Comparison of ENCODE assay signal across 8 cellular contexts in genomic region chr18:813405-814071, GRCh38. TPM values are rescaled to one million over a fixed set of nuclear protein-coding genes. Genes with fewer than 3 reads are reported as not detected.
DNase-seq lines count a peak whose midpoint lies in the region; ATAC-seq and TF ChIP-seq lines count a peak whose summit lies in the region.

No MANE protein-coding gene starts in this region.

- peaks cover 0 to 18% (median 5%) of the 10 kb centered on the region in 4 donors for H3K4me1 ChIP-seq in tibial nerve

- intact Hi-C loops in lower leg skin (cut with DNase I; ENCODE audit: low total_unique reads), result no loop called here

- no peak for TF ChIP-seq EP300 in tibial nerve (IDR thresholded peaks at IDR 0.05)

- H3K36me3 Mint-ChIP-seq in activated naive CD4-positive, alpha-beta T cell treated with anti-CD3 and anti-CD28 coated beads, Interleukin-2, amount 50 U/mL, for 24 hours, result peaks cover 2% of the 10 kb centered on the region
- H3K36me3 Mint-ChIP-seq in activated CD8-positive, alpha-beta T cell treated with anti-CD3 and anti-CD28 coated beads, Interleukin-2, amount 10 ng/mL, durations not matched to agents 7 days and 5 days (ENCODE audit: low read depth), result peaks cover 19% of the 10 kb centered on the region

- no peaks in the 10 kb centered on the region for H3K36me3 ChIP-seq in tibial nerve

- no peaks in the 10 kb centered on the region for H3K27me3 Mint-ChIP-seq in activated naive CD4-positive, alpha-beta T cell treated with anti-CD3 and anti-CD28 coated beads, Interleukin-2, amount 50 U/mL, for 24 hours
- H3K27me3 Mint-ChIP-seq in activated CD8-positive, alpha-beta T cell treated with anti-CD3 and anti-CD28 coated beads, Interleukin-2, amount 10 ng/mL, durations not matched to agents 7 days and 5 days (ENCODE audit: low read depth), result no peaks in the 10 kb centered on the region

- peak overlapping the region; percentile 99 for H3K27ac Mint-ChIP-seq in activated naive CD4-positive, alpha-beta T cell treated with anti-CD3 and anti-CD28 coated beads, Interleukin-2, amount 50 U/mL, for 24 hours
- peak overlapping the region; percentile 98 for H3K27ac Mint-ChIP-seq in activated CD8-positive, alpha-beta T cell treated with anti-CD3 and anti-CD28 coated beads, Interleukin-2, amount 10 ng/mL, durations not matched to agents 7 days and 5 days

- ATAC-seq in activated CD8-positive, alpha-beta T cell treated with anti-CD3 and anti-CD28 coated beads, Interleukin-2, amount 10 ng/mL, durations not matched to agents 7 days and 5 days, result peak; percentile 11
- ATAC-seq in HG03469 (IDR thresholded peaks at IDR 0.05; ENCODE audit: unreplicated experiment), result no peak

- no peak for TF ChIP-seq POLR2A in lower leg skin (IDR thresholded peaks at IDR 0.05)
- no peak for TF ChIP-seq POLR2A in tibial nerve (IDR thresholded peaks at IDR 0.05)

- POLR2A ChIA-PET in activated CD8-positive, alpha-beta T cell treated with anti-CD3 and anti-CD28 coated beads, Interleukin-2, amount 10 ng/mL, durations not matched to agents 7 days and 5 days (lab: Charles Lee), result interaction anchor here (0.6 to 5.8 kb wide), 14 partner anchors 9 to 155 kb away, joined by 3 to 81 read pairs (median 3); partner anchors contain the start of genes ENOSF1 and TYMS

- no peak for TF ChIP-seq CTCF in lower leg skin (IDR thresholded peaks at IDR 0.05)
- no peak for TF ChIP-seq CTCF in tibial nerve (IDR thresholded peaks at IDR 0.05)

- peaks cover 59% of the 10 kb centered on the region for H3K4me1 Mint-ChIP-seq in activated naive CD4-positive, alpha-beta T cell treated with anti-CD3 and anti-CD28 coated beads, Interleukin-2, amount 50 U/mL, for 24 hours
- H3K4me1 Mint-ChIP-seq in activated CD8-positive, alpha-beta T cell treated with anti-CD3 and anti-CD28 coated beads, Interleukin-2, amount 10 ng/mL, durations not matched to agents 7 days and 5 days (ENCODE audit: low read depth), result peaks cover 58% of the 10 kb centered on the region

- H3K9me3 ChIP-seq in tibial nerve, result no peaks in the 10 kb centered on the region

- WGBS in lower leg skin, 2 donors, result 67 to 72% methylated on average over 11 of the region's 11 CpGs
- WGBS in tibial nerve, 2 donors, result 72 to 80% methylated on average over 11 of the region's 11 CpGs

- H3K4me3 ChIP-seq in lower leg skin (ENCODE audit: low read depth, poor library complexity, severe bottlenecking) (peak overlapping the region; percentile 74), tibial nerve (no peak overlapping the region)

- DNase-seq in activated naive CD4-positive, alpha-beta T cell (lab: John Stamatoyannopoulos, UW), result no peak
- DNase-seq in activated CD8-positive, alpha-beta T cell treated with anti-CD3 and anti-CD28 coated beads, Interleukin-2, amount 10 ng/mL, durations not matched to agents 7 days and 5 days, result no peak
- DNase-seq in lower leg skin (ENCODE audit: low spot score in 2 of 2), result no peak
- DNase-seq in tibial nerve (ENCODE audit: low spot score in 2 of 2), result no peak
- DNase-seq in occipital lobe (lab: John Stamatoyannopoulos, UW), result no peak
- DNase-seq in globus pallidus (ENCODE audit: low spot score), result no peak

- H3K27ac ChIP-seq in tibial nerve, result peak overlapping the region in 3 of 4 donors; percentile 92 to 96 (median 95)

- H3K4me3 Mint-ChIP-seq in activated naive CD4-positive, alpha-beta T cell treated with anti-CD3 and anti-CD28 coated beads, Interleukin-2, amount 50 U/mL, for 24 hours, result peak overlapping the region; percentile 95
- H3K4me3 Mint-ChIP-seq in activated CD8-positive, alpha-beta T cell treated with anti-CD3 and anti-CD28 coated beads, Interleukin-2, amount 10 ng/mL, durations not matched to agents 7 days and 5 days, result peak overlapping the region; percentile 79

- H3K27me3 ChIP-seq in tibial nerve, result no peaks in the 10 kb centered on the region

- H3K9me3 Mint-ChIP-seq in activated naive CD4-positive, alpha-beta T cell treated with anti-CD3 and anti-CD28 coated beads, Interleukin-2, amount 50 U/mL, for 24 hours, result no peaks in the 10 kb centered on the region
- H3K9me3 Mint-ChIP-seq in activated CD8-positive, alpha-beta T cell treated with anti-CD3 and anti-CD28 coated beads, Interleukin-2, amount 10 ng/mL, durations not matched to agents 7 days and 5 days (ENCODE audit: insufficient read depth), result no peaks in the 10 kb centered on the region

- CTCF ChIA-PET in activated CD8-positive, alpha-beta T cell treated with anti-CD3 and anti-CD28 coated beads, Interleukin-2, amount 10 ng/mL, durations not matched to agents 7 days and 5 days (lab: Charles Lee), result interaction anchor here (0.5 to 10.3 kb wide), 11 partner anchors 8 to 1734 kb away, joined by 3 to 170 read pairs (median 7); partner anchors contain the start of gene ENOSF1

RNA-seq across cellular contexts. Expression of gene YES1, which starts 1.5 kb away (rescaled TPM):
- 10 to 100 TPM; 22.6 to 22.8 TPM for total RNA-seq in activated CD8-positive, alpha-beta T cell treated with anti-CD3 and anti-CD28 coated beads, Interleukin-2, amount 10 ng/mL, durations not matched to agents 7 days and 5 days
- total RNA-seq in lower leg skin, result 100 to 1,000 TPM in 1 of 4 donors, 10 to 100 TPM in 3; 62.3 to 133 (median 90.0) TPM
- total RNA-seq in tibial nerve, result 10 to 100 TPM; 47.5 to 73.0 (median 59.1) TPM
- total RNA-seq in occipital lobe, result 41.6 TPM
